21 cellular contexts compared by ENCODE assay signal in genomic region chr6:137768935-137769334, GRCh38.
DNase-seq lines count a peak whose midpoint lies in the region; ATAC-seq and TF ChIP-seq lines count a peak whose summit lies in the region.
"Had no signal": no experiment of that assay in that cellular context is flagged by ENCODE, and none has a peak within 500 bp of the region (broad histone marks: within the 10 kb centered on the region; RNA-seq: fewer than 3 reads in every experiment).

No MANE protein-coding gene starts in this region.

- intact Hi-C loops in Calu3 (cut with micrococcal nuclease; ENCODE audit: unreplicated experiment) = no loop called here

- peak overlapping the region; percentile 68 for H3K27ac ChIP-seq in CD4-positive, CD25-positive, alpha-beta regulatory T cell (ENCODE audit: insufficient read depth, low read length, poor library complexity, severe bottlenecking)
- H3K27ac ChIP-seq in RWPE2 (ENCODE audit: poor library complexity, severe bottlenecking) (peak overlapping the region; percentile 97), foreskin keratinocyte (peak overlapping the region; percentile 55)
- H3K27ac ChIP-seq: colonic mucosa, left ventricle myocardium inferior, PC-9, SJCRH30 had no signal

- TF ChIP-seq CTCF in Calu3 (IDR thresholded peaks at IDR 0.05; ENCODE audit: unreplicated experiment) (no peak), RWPE2 (IDR thresholded peaks at IDR 0.05; ENCODE audit: poor library complexity, severe bottlenecking) (no peak), foreskin keratinocyte (conservative IDR thresholded peaks at IDR 0.05) (no peak)

- no TSS peak for BruUV-seq in Calu3 (replicated peaks; lab: Mats Ljungman, UMichigan)

- H3K27me3 Mint-ChIP-seq in CD4-positive, CD25-positive, alpha-beta regulatory T cell = no peaks in the 10 kb centered on the region
- no peaks in the 10 kb centered on the region for H3K27me3 Mint-ChIP-seq in Calu3 (ENCODE audit: unreplicated experiment)
- H3K27me3 Mint-ChIP-seq: activated CD4-positive, alpha-beta memory T cell treated with anti-CD3 and anti-CD28 coated beads for 36 hours; activated naive CD4-positive, alpha-beta T cell treated with anti-CD3 and anti-CD28 coated beads, Interleukin-2, amount 50 U/mL, for 24 hours; activated T-cell treated with anti-CD3 and anti-CD28 coated beads, Interleukin-2, amount 50 U/mL, for 24 hours; type B pancreatic cell had no signal

- H3K27me3 ChIP-seq in CD4-positive, CD25-positive, alpha-beta regulatory T cell (ENCODE audit: control insufficient read depth, insufficient read depth, low read length) = no peaks in the 10 kb centered on the region
- H3K27me3 ChIP-seq in RWPE2 (ENCODE audit: insufficient read depth, poor library complexity, severe bottlenecking) (no peaks in the 10 kb centered on the region), foreskin keratinocyte (no peaks in the 10 kb centered on the region)
- H3K27me3 ChIP-seq: body of pancreas, colonic mucosa, heart right ventricle, SJCRH30 had no signal

- H3K4me1 ChIP-seq in CD4-positive, CD25-positive, alpha-beta regulatory T cell (ENCODE audit: control insufficient read depth, insufficient read depth, low read length, poor library complexity, severe bottlenecking) = peaks cover 15% of the 10 kb centered on the region
- peaks cover 37% of the 10 kb centered on the region for H3K4me1 ChIP-seq in RWPE2 (ENCODE audit: insufficient read depth, poor library complexity, severe bottlenecking)
- peaks cover 41% of the 10 kb centered on the region for H3K4me1 ChIP-seq in foreskin keratinocyte
- H3K4me1 ChIP-seq: body of pancreas, colonic mucosa, left ventricle myocardium inferior had no signal

- H3K27ac Mint-ChIP-seq in CD4-positive, CD25-positive, alpha-beta regulatory T cell = peak overlapping the region; percentile 17 to 99 (median 87)
- peak overlapping the region; percentile 78 for H3K27ac Mint-ChIP-seq in Calu3 (ENCODE audit: unreplicated experiment)
- H3K27ac Mint-ChIP-seq: type B pancreatic cell, WTC11 had no signal

- H3K36me3 ChIP-seq in CD4-positive, CD25-positive, alpha-beta regulatory T cell (ENCODE audit: control insufficient read depth, insufficient read depth, low read length) = no peaks in the 10 kb centered on the region
- H3K36me3 ChIP-seq in RWPE2 (ENCODE audit: low read depth) = no peaks in the 10 kb centered on the region
- H3K36me3 ChIP-seq: colonic mucosa, heart right ventricle, left ventricle myocardium inferior, SJCRH30 had no signal

- no peaks in the 10 kb centered on the region for H3K9me3 ChIP-seq in CD4-positive, CD25-positive, alpha-beta regulatory T cell (ENCODE audit: control insufficient read depth in 2 of 2, low read length in 2 of 2)
- H3K9me3 ChIP-seq in RWPE2 (ENCODE audit: severe bottlenecking) = no peaks in the 10 kb centered on the region
- H3K9me3 ChIP-seq: body of pancreas, colonic mucosa had no signal

- peak overlapping the region in 1 of 4 donors; percentile 80 for H3K4me3 Mint-ChIP-seq in CD4-positive, CD25-positive, alpha-beta regulatory T cell
- no peak overlapping the region for H3K4me3 Mint-ChIP-seq in Calu3 (ENCODE audit: low read depth, unreplicated experiment)
- H3K4me3 Mint-ChIP-seq: activated CD4-positive, alpha-beta memory T cell treated with anti-CD3 and anti-CD28 coated beads for 36 hours; activated T-cell treated with anti-CD3 and anti-CD28 coated beads, Interleukin-2, amount 50 U/mL, for 24 hours; type B pancreatic cell; WTC11 had no signal

- no peaks in the 10 kb centered on the region for H3K36me3 Mint-ChIP-seq in CD4-positive, CD25-positive, alpha-beta regulatory T cell
- H3K36me3 Mint-ChIP-seq in Calu3 (ENCODE audit: insufficient read depth, unreplicated experiment) = no peaks in the 10 kb centered on the region
- H3K36me3 Mint-ChIP-seq: activated CD4-positive, alpha-beta memory T cell treated with anti-CD3 and anti-CD28 coated beads for 36 hours; activated naive CD4-positive, alpha-beta T cell treated with anti-CD3 and anti-CD28 coated beads, Interleukin-2, amount 50 U/mL, for 24 hours; type B pancreatic cell; WTC11 had no signal

- ATAC-seq in CD4-positive, CD25-positive, alpha-beta regulatory T cell (ENCODE audit: low read depth in 2 of 2) = no peak
- no peak for ATAC-seq in RWPE2 (ENCODE audit: low read depth)
- ATAC-seq in foreskin keratinocyte = no peak
- ATAC-seq: body of pancreas, heart right ventricle, WTC11 had no signal

- no peak for DNase-seq in CD4-positive, CD25-positive, alpha-beta regulatory T cell
- DNase-seq in Calu3 (no peak), RWPE2 (ENCODE audit: low spot score) (no peak), foreskin keratinocyte (peak in 1 of 2 donors; percentile 66), C1 segment of cervical spinal cord (lab: John Stamatoyannopoulos, UW) (no peak), NCI-H128 (lab: John Stamatoyannopoulos, UW; ENCODE audit: unreplicated experiment) (no peak), NCI-H1694 treated with DMSO at 0.1 percent for 48 hours (lab: John Stamatoyannopoulos, UW) (no peak)
- DNase-seq: activated CD4-positive, alpha-beta memory T cell treated with anti-CD3 and anti-CD28 coated beads for 36 hours; activated T-cell treated with anti-CD3 and anti-CD28 coated beads, Interleukin-2, amount 50 U/mL, for 24 hours; body of pancreas; colonic mucosa; heart right ventricle; left ventricle myocardium inferior; MV-4-11; NCI-H2029; NCI-H345; PC-9; SJCRH30 had no signal

- peak overlapping the region; percentile 77 for H3K4me3 ChIP-seq in CD4-positive, CD25-positive, alpha-beta regulatory T cell (ENCODE audit: low read depth, low read length)
- no peak overlapping the region for H3K4me3 ChIP-seq in RWPE2 (ENCODE audit: severe bottlenecking)
- H3K4me3 ChIP-seq: body of pancreas, colonic mucosa, heart right ventricle, left ventricle myocardium inferior, PC-9, SJCRH30 had no signal

- H3K4me1 Mint-ChIP-seq in CD4-positive, CD25-positive, alpha-beta regulatory T cell = peaks cover 10 to 21% (median 14%) of the 10 kb centered on the region in 4 donors
- H3K4me1 Mint-ChIP-seq in Calu3 (ENCODE audit: low read depth, unreplicated experiment) = peaks cover 13% of the 10 kb centered on the region

- peaks cover 0 to 1% (median 0%) of the 10 kb centered on the region in 7 donors for H3K9me3 Mint-ChIP-seq in CD4-positive, CD25-positive, alpha-beta regulatory T cell
- peaks cover 2% of the 10 kb centered on the region for H3K9me3 Mint-ChIP-seq in Calu3 (ENCODE audit: low read depth, unreplicated experiment)
- H3K9me3 Mint-ChIP-seq: activated CD4-positive, alpha-beta memory T cell treated with anti-CD3 and anti-CD28 coated beads for 36 hours; activated naive CD4-positive, alpha-beta T cell treated with anti-CD3 and anti-CD28 coated beads, Interleukin-2, amount 50 U/mL, for 24 hours; activated T-cell treated with anti-CD3 and anti-CD28 coated beads, Interleukin-2, amount 50 U/mL, for 24 hours had no signal

- CTCF ChIA-PET in Calu3 (lab: Charles Lee) = no interaction called here
